Comparison of ENCODE assay signal across 16 cellular contexts in genomic region chr2:21438949-21439348, GRCh38.
DNase-seq lines count a peak whose midpoint lies in the region; ATAC-seq and TF ChIP-seq lines count a peak whose summit lies in the region.
"Had no signal": no experiment of that assay in that cellular context is flagged by ENCODE, and none has a peak within 500 bp of the region (broad histone marks: within the 10 kb centered on the region; RNA-seq: fewer than 3 reads in every experiment).

No MANE protein-coding gene starts in this region.

- intact Hi-C loops in sciatic nerve (cut with DNase I), result no loop called here
- intact Hi-C loops in posterior vena cava (cut with DNase I), result no loop called here

- H3K4me3 ChIP-seq in cardiac fibroblast (replicated peaks in 1 of 2; ENCODE audit: low read depth in 2 of 2, low read length in 2 of 2), result no peak overlapping the region
- H3K4me3 ChIP-seq: heart right ventricle, lower lobe of right lung, Peyer's patch, thyroid gland had no signal

- no peak for TF ChIP-seq CTCF in cardiac fibroblast (IDR thresholded peaks at IDR 0.05; ENCODE audit: low read depth, low read length)

- ATAC-seq in GM18870 (IDR thresholded peaks at IDR 0.05; ENCODE audit: unreplicated experiment), result peak; percentile 70
- ATAC-seq in HG03520 (IDR thresholded peaks at IDR 0.05; ENCODE audit: unreplicated experiment), result peak; percentile 82
- ATAC-seq in sciatic nerve, result peak; percentile 69
- no peak for ATAC-seq in GM18519 (IDR thresholded peaks at IDR 0.05; ENCODE audit: low FRiP score, unreplicated experiment)
- ATAC-seq: heart right ventricle had no signal

- peak; percentile 12 to 63 for DNase-seq in cardiac fibroblast (ENCODE audit: low read depth in 2 of 2)
- no peak for DNase-seq in sciatic nerve (ENCODE audit: low spot score)
- no peak for DNase-seq in posterior vena cava (ENCODE audit: low spot score)
- no peak for DNase-seq in SKM-1 (lab: John Stamatoyannopoulos, UW; ENCODE audit: unreplicated experiment)
- no peak for DNase-seq in DMS79 treated with DMSO at 0.1 percent for 48 hours (lab: John Stamatoyannopoulos, UW)
- DNase-seq: activated CD4-positive, alpha-beta T cell treated with anti-CD3 and anti-CD28 coated beads, Interleukin-2, amount 10 ng/mL, durations not matched to agents 7 days and 5 days; CD4-positive, alpha-beta T cell; heart right ventricle; lower lobe of right lung; NCI-H1048; NCI-H510A; Peyer's patch; thyroid gland had no signal

Comparison
In these comparisons a context has a peak if more than half of its experiments do, and no peak if none do; other contexts are left out.
1. DNase-seq: peak in cardiac fibroblast (2 of 2); none in sciatic nerve (single experiment), posterior vena cava (single experiment), SKM-1 (single experiment) and DMS79 treated with DMSO at 0.1 percent for 48 hours (single experiment).